Comparison of ENCODE assay signal across 9 cellular contexts in the genomic region with DNA sequence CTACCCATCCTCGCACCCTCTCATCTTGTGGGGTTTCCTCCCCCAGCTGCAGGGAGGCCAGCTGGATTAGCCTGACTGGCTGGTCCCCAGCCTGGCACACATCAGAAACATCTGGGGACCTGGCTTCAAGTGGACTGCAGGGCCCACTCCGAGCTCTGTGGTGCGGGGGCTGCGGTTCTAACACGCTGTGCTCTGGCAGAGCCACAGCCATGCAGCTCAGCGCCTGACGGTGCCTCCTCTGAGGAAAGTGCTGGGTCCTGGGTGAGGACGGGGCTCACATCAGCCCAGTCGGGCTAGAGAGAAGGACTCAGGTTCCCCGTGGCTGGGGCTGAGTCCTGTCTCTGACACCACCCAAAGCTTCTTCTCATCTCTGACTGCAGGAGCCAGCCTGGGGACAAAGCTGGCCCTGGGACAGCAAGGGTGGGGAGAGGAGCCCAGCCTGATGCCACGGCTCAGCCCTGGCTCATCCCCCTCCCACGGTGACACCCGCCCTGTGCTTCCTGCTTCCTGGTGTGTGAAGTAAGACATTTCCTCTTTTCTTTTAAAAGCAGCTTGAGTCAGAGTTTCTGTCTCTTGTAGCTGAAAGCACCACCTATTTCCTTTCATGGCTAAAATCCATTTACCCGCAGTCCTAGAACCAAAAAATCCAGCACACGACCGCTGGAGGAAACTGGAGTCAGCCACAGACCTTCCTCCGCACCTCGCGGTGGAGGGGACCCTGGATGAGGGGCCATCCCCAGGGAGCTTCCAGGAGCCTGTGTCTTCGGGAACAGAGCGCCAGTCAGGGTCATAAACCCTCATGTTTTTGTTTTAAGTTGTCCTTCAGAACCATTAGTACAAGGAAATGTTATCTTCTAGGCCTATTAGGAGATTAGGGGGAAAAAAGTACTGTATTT.
DNase-seq lines count a peak whose midpoint lies in the region; ATAC-seq, FAIRE-seq and TF ChIP-seq lines count a peak whose summit lies in the region.
"Had no signal": no experiment of that assay in that cellular context is flagged by ENCODE, and none has a peak within 500 bp of the region (broad histone marks: within the 10 kb centered on the region; RNA-seq: fewer than 3 reads in every experiment).

No MANE protein-coding gene starts in this region.

- H3K4me3 ChIP-seq in OCI-LY1 (ENCODE audit: low read depth, low read length, poor library complexity, severe bottlenecking) (peak overlapping the region; percentile 28), kidney (ENCODE audit: low read length in 2 of 2) (no peak overlapping the region)

- DNase-seq in kidney = peak; percentile 93
- peak; percentile 61 for DNase-seq in stimulated activated CD4-positive, alpha-beta T cell treated with anti-CD3 and anti-CD28 coated beads, Interleukin-4, amount 100 ng/mL, for 1 hour
- no peak for DNase-seq in DMS 273 treated with DMSO at 0.1 percent for 48 hours (lab: John Stamatoyannopoulos, UW)
- DNase-seq in glomerular visceral epithelial cell (ENCODE audit: extremely low spot score) = no peak

- intact Hi-C loops in kidney (cut with DNase I) = no loop called here

- peaks cover 11% of the 10 kb centered on the region for H3K4me1 ChIP-seq in OCI-LY1 (ENCODE audit: insufficient read depth, low read length, severe bottlenecking)
- peaks cover 0 to 5% of the 10 kb centered on the region in 2 donors for H3K4me1 ChIP-seq in kidney (ENCODE audit: control insufficient read depth in 1 of 2, insufficient read depth in 1 of 2, low read depth in 1 of 2, low read length in 2 of 2)

- peak; percentile 95 for ATAC-seq in HG02678 (IDR thresholded peaks at IDR 0.05; ENCODE audit: unreplicated experiment)

- peak overlapping the region; percentile 85 for H3K4me3 Mint-ChIP-seq in activated naive CD4-positive, alpha-beta T cell treated with anti-CD3 and anti-CD28 coated beads, Interleukin-2, amount 50 U/mL, for 24 hours

- peak; percentile 35 for TF ChIP-seq POLR2A in GM15510 (IDR thresholded peaks at IDR 0.05; ENCODE audit: borderline replicate concordance, extremely low read depth, insufficient read length)

- H3F3A ChIP-seq in OCI-LY1 (ENCODE audit: insufficient read depth, low read length) = no peaks in the 10 kb centered on the region

- no peaks in the 10 kb centered on the region for H3K9me3 Mint-ChIP-seq in activated naive CD4-positive, alpha-beta T cell treated with anti-CD3 and anti-CD28 coated beads, Interleukin-2, amount 50 U/mL, for 24 hours

- TF ChIP-seq CTCF in OCI-LY1 (IDR thresholded peaks at IDR 0.05; ENCODE audit: low read length) = no peak
- no peak for TF ChIP-seq CTCF in kidney (IDR thresholded peaks at IDR 0.05; ENCODE audit: borderline replicate concordance, extremely low read depth, insufficient read depth)

- no peaks in the 10 kb centered on the region for H3K9me2 ChIP-seq in OCI-LY1 (ENCODE audit: low read depth, low read length)

- H3K36me3 ChIP-seq in OCI-LY1 (ENCODE audit: insufficient read depth, low read length) (no peaks in the 10 kb centered on the region), kidney (ENCODE audit: control insufficient read depth in 1 of 2, insufficient read depth in 2 of 2, low read length in 2 of 2) (no peaks in the 10 kb centered on the region)

- H3K79me2 ChIP-seq in OCI-LY1 (ENCODE audit: insufficient read depth, low read length) = no peaks in the 10 kb centered on the region

- no peak overlapping the region for H2AFZ ChIP-seq in OCI-LY1 (ENCODE audit: low read length)

- H3K4me1 Mint-ChIP-seq in activated naive CD4-positive, alpha-beta T cell treated with anti-CD3 and anti-CD28 coated beads, Interleukin-2, amount 50 U/mL, for 24 hours = peaks cover 21% of the 10 kb centered on the region

- no peak for FAIRE-seq in kidney (lab: Jason Lieb, UNC)

- no peaks in the 10 kb centered on the region for H3K36me3 Mint-ChIP-seq in activated naive CD4-positive, alpha-beta T cell treated with anti-CD3 and anti-CD28 coated beads, Interleukin-2, amount 50 U/mL, for 24 hours

- no peak overlapping the region for H3K27ac ChIP-seq in OCI-LY1 (ENCODE audit: low read depth, low read length, poor library complexity, severe bottlenecking)
- H3K27ac ChIP-seq in kidney (ENCODE audit: low read depth in 2 of 2, low read length in 2 of 2) = peak overlapping the region; percentile 58 to 75
- H3K27ac ChIP-seq: KMS-11 had no signal

- no peaks in the 10 kb centered on the region for H3K27me3 ChIP-seq in OCI-LY1 (ENCODE audit: insufficient read depth, low read length)

- H3K4me2 ChIP-seq in OCI-LY1 (ENCODE audit: low read length) = peak overlapping the region; percentile 62
- H3K4me2 ChIP-seq: KMS-11 had no signal

- peak overlapping the region; percentile 17; the same call in 1 of the 2 replicates for H3K9ac ChIP-seq in OCI-LY1 (ENCODE audit: low read length)
- peak overlapping the region in 1 of 2 donors; percentile 5 for H3K9ac ChIP-seq in kidney (ENCODE audit: low read length in 2 of 2)
- H3K9ac ChIP-seq: KMS-11 had no signal

- H3K9me3 ChIP-seq in OCI-LY1 (ENCODE audit: low read length) (no peaks in the 10 kb centered on the region), kidney (ENCODE audit: control insufficient read depth in 1 of 2, low read length in 2 of 2) (no peaks in the 10 kb centered on the region)

- peaks cover 4% of the 10 kb centered on the region for H3K27me3 Mint-ChIP-seq in activated naive CD4-positive, alpha-beta T cell treated with anti-CD3 and anti-CD28 coated beads, Interleukin-2, amount 50 U/mL, for 24 hours

- H3K27ac Mint-ChIP-seq in activated naive CD4-positive, alpha-beta T cell treated with anti-CD3 and anti-CD28 coated beads, Interleukin-2, amount 50 U/mL, for 24 hours = peak overlapping the region; percentile 92

- no peaks in the 10 kb centered on the region for H4K20me1 ChIP-seq in OCI-LY1 (ENCODE audit: insufficient read depth, low read length)

Comparison
In these comparisons a context has a peak if more than half of its experiments do, and no peak if none do; other contexts are left out.
1. DNase-seq: peak in kidney (single experiment) and stimulated activated CD4-positive, alpha-beta T cell treated with anti-CD3 and anti-CD28 coated beads, Interleukin-4, amount 100 ng/mL, for 1 hour (single experiment); none in DMS 273 treated with DMSO at 0.1 percent for 48 hours (single experiment) and glomerular visceral epithelial cell (single experiment).